Comparison of ENCODE assay signal across 27 cellular contexts in genomic region chr16:66240088-66240487, GRCh38.
"Had no signal": no experiment of that assay in that cellular context is flagged by ENCODE, and none has a peak within 500 bp of the region (broad histone marks: within the 10 kb centered on the region; RNA-seq: fewer than 3 reads in every experiment).

No MANE protein-coding gene starts in this region.

- H3K36me3 Mint-ChIP-seq: activated CD4-positive, alpha-beta memory T cell treated with anti-CD3 and anti-CD28 coated beads for 36 hours; activated naive CD4-positive, alpha-beta T cell treated with anti-CD3 and anti-CD28 coated beads, Interleukin-2, amount 10 ng/mL, durations not matched to agents 7 days and 5 days; activated naive CD4-positive, alpha-beta T cell treated with anti-CD3 and anti-CD28 coated beads, Interleukin-2, amount 50 U/mL, for 72 hours; activated naive CD8-positive, alpha-beta T cell treated with anti-CD3 and anti-CD28 coated beads, Interleukin-2, amount 10 ng/mL, durations not matched to agents 7 days and 5 days; brain had no signal

- ATAC-seq: activated CD4-positive, alpha-beta T cell treated with anti-CD3 and anti-CD28 coated beads for 36 hours; activated naive CD4-positive, alpha-beta T cell treated with anti-CD3 and anti-CD28 coated beads, Interleukin-2, amount 50 U/mL, for 72 hours; activated T-helper 17 cell treated with anti-CD3 and anti-CD28 coated beads, Interleukin-2, amount 50 U/mL, for 72 hours; gastroesophageal sphincter had no signal

- H3K27ac Mint-ChIP-seq: activated CD4-positive, alpha-beta memory T cell treated with anti-CD3 and anti-CD28 coated beads for 36 hours; activated CD4-positive, alpha-beta T cell treated with anti-CD3 and anti-CD28 coated beads for 36 hours; activated CD4-positive, alpha-beta T cell treated with anti-CD3 and anti-CD28 coated beads, Interleukin-2, amount 10 ng/mL, durations not matched to agents 24 days and 14 days; activated naive CD4-positive, alpha-beta T cell treated with anti-CD3 and anti-CD28 coated beads, Interleukin-2, amount 10 ng/mL, durations not matched to agents 7 days and 5 days; activated naive CD4-positive, alpha-beta T cell treated with anti-CD3 and anti-CD28 coated beads, Interleukin-2, amount 50 U/mL, for 72 hours; activated naive CD8-positive, alpha-beta T cell treated with anti-CD3 and anti-CD28 coated beads, Interleukin-2, amount 10 ng/mL, durations not matched to agents 7 days and 5 days; activated T-cell treated with anti-CD3 and anti-CD28 coated beads, Interleukin-2, amount 50 U/mL, for 24 hours; activated T-helper 17 cell treated with anti-CD3 and anti-CD28 coated beads, Interleukin-2, amount 50 U/mL, for 72 hours; brain had no signal

- DNase-seq: activated CD4-positive, alpha-beta memory T cell treated with anti-CD3 and anti-CD28 coated beads for 36 hours; activated CD4-positive, alpha-beta T cell treated with anti-CD3 and anti-CD28 coated beads for 36 hours; activated CD4-positive, alpha-beta T cell treated with anti-CD3 and anti-CD28 coated beads, Interleukin-2, amount 10 ng/mL, durations not matched to agents 24 days and 14 days; activated CD4-positive, CD25-positive, alpha-beta regulatory T cell; activated CD4-positive, CD25-positive, alpha-beta regulatory T cell treated with anti-CD3 and anti-CD28 coated beads, Interleukin-2, amount 50 U/mL, for 72 hours; activated CD8-positive, alpha-beta memory T cell treated with anti-CD3 and anti-CD28 coated beads, Interleukin-2, amount 50 U/mL, for 48 hours; activated gamma-delta T cell; activated naive CD4-positive, alpha-beta T cell; activated naive CD4-positive, alpha-beta T cell treated with anti-CD3 and anti-CD28 coated beads, Interleukin-2, amount 10 ng/mL, durations not matched to agents 7 days and 5 days; activated naive CD8-positive, alpha-beta T cell treated with anti-CD3 and anti-CD28 coated beads, Interleukin-2, amount 10 ng/mL, durations not matched to agents 7 days and 5 days; activated T-cell treated with anti-CD3 and anti-CD28 coated beads for 4 hours; activated T-cell treated with anti-CD3 and anti-CD28 coated beads, Interleukin-2, amount 50 U/mL, for 24 hours; central memory CD4-positive, alpha-beta T cell; cerebellar nuclear complex; colonic mucosa; effector CD8-positive, alpha-beta T cell; esophagus squamous epithelium; foreskin melanocyte; T-helper 2 cell had no signal

- H3K9me3 ChIP-seq: ascending aorta, colonic mucosa, esophagus squamous epithelium had no signal

- H3K27me3 Mint-ChIP-seq: activated CD4-positive, alpha-beta T cell treated with anti-CD3 and anti-CD28 coated beads, Interleukin-2, amount 10 ng/mL, durations not matched to agents 24 days and 14 days; activated naive CD4-positive, alpha-beta T cell treated with anti-CD3 and anti-CD28 coated beads, Interleukin-2, amount 10 ng/mL, durations not matched to agents 7 days and 5 days; activated naive CD8-positive, alpha-beta T cell treated with anti-CD3 and anti-CD28 coated beads, Interleukin-2, amount 10 ng/mL, durations not matched to agents 7 days and 5 days had no signal

- H3K36me3 ChIP-seq: ascending aorta, breast epithelium, cardiac muscle cell, colonic mucosa, esophagus squamous epithelium, gastroesophageal sphincter had no signal

- H3K4me3 ChIP-seq: ascending aorta, breast epithelium, cardiac muscle cell, colonic mucosa, esophagus squamous epithelium, gastroesophageal sphincter had no signal

- H3K27me3 ChIP-seq: ascending aorta, breast epithelium, colonic mucosa, gastroesophageal sphincter had no signal

- H3K9me3 Mint-ChIP-seq: activated naive CD4-positive, alpha-beta T cell treated with anti-CD3 and anti-CD28 coated beads, Interleukin-2, amount 10 ng/mL, durations not matched to agents 7 days and 5 days; activated T-helper 17 cell treated with anti-CD3 and anti-CD28 coated beads, Interleukin-2, amount 50 U/mL, for 72 hours had no signal

- H3K4me1 ChIP-seq: ascending aorta, colonic mucosa, esophagus squamous epithelium, gastroesophageal sphincter had no signal

- H3K4me3 Mint-ChIP-seq: activated CD4-positive, alpha-beta memory T cell treated with anti-CD3 and anti-CD28 coated beads for 36 hours; activated CD4-positive, alpha-beta T cell treated with anti-CD3 and anti-CD28 coated beads for 36 hours; activated CD4-positive, alpha-beta T cell treated with anti-CD3 and anti-CD28 coated beads, Interleukin-2, amount 10 ng/mL, durations not matched to agents 24 days and 14 days; activated naive CD4-positive, alpha-beta T cell treated with anti-CD3 and anti-CD28 coated beads, Interleukin-2, amount 10 ng/mL, durations not matched to agents 7 days and 5 days; activated naive CD8-positive, alpha-beta T cell treated with anti-CD3 and anti-CD28 coated beads, Interleukin-2, amount 10 ng/mL, durations not matched to agents 7 days and 5 days; activated T-cell treated with anti-CD3 and anti-CD28 coated beads, Interleukin-2, amount 50 U/mL, for 24 hours; activated T-helper 17 cell treated with anti-CD3 and anti-CD28 coated beads, Interleukin-2, amount 50 U/mL, for 72 hours; brain had no signal

- H3K27ac ChIP-seq: ascending aorta, cardiac muscle cell, colonic mucosa, epithelial cell of prostate, esophagus squamous epithelium had no signal

- H3K4me1 Mint-ChIP-seq: activated CD4-positive, alpha-beta T cell treated with anti-CD3 and anti-CD28 coated beads for 36 hours; activated CD4-positive, alpha-beta T cell treated with anti-CD3 and anti-CD28 coated beads, Interleukin-2, amount 10 ng/mL, durations not matched to agents 24 days and 14 days; activated naive CD4-positive, alpha-beta T cell treated with anti-CD3 and anti-CD28 coated beads, Interleukin-2, amount 10 ng/mL, durations not matched to agents 7 days and 5 days; activated naive CD8-positive, alpha-beta T cell treated with anti-CD3 and anti-CD28 coated beads, Interleukin-2, amount 10 ng/mL, durations not matched to agents 7 days and 5 days; activated T-helper 17 cell treated with anti-CD3 and anti-CD28 coated beads, Interleukin-2, amount 50 U/mL, for 72 hours had no signal
